ENCODE assay signal across 8 cellular contexts in genomic region chr7:101308245-101309085, GRCh38. TPM values are rescaled to one million over a fixed set of nuclear protein-coding genes. Genes with fewer than 3 reads are reported as not detected.
DNase-seq lines count a peak whose midpoint lies in the region; ATAC-seq and TF ChIP-seq lines count a peak whose summit lies in the region.

No MANE protein-coding gene starts in this region.

- no peaks in the 10 kb centered on the region for H3K9me3 ChIP-seq in T-helper 17 cell (ENCODE audit: control insufficient read depth, low read length, poor library complexity, severe bottlenecking)
- no peaks in the 10 kb centered on the region for H3K9me3 ChIP-seq in duodenal mucosa (ENCODE audit: control insufficient read depth in 1 of 2, low read length in 2 of 2)

- H3K4me3 Mint-ChIP-seq in T-helper 17 cell (peak overlapping the region; percentile 91), mesothelial cell of epicardium (peak overlapping the region; percentile 88)
- H3K4me3 Mint-ChIP-seq in stimulated activated naive B cell treated with anti-CD40 and anti-IgM and Interleukin-4, amounts not matched to agents 10 μg/mL and 1 μg/mL and 100 μg/mL, for 72 hours = peak overlapping the region; percentile 89 to 94

- H3K36me3 ChIP-seq in duodenal mucosa (ENCODE audit: control insufficient read depth in 1 of 2, insufficient read depth in 2 of 2, low read length in 2 of 2) = no peaks in the 10 kb centered on the region

- H3K27ac Mint-ChIP-seq in T-helper 17 cell (no peak overlapping the region), mesothelial cell of epicardium (peak overlapping the region; percentile 88)
- H3K27ac Mint-ChIP-seq in stimulated activated naive B cell treated with anti-CD40 and anti-IgM and Interleukin-4, amounts not matched to agents 10 μg/mL and 1 μg/mL and 100 μg/mL, for 72 hours = peak overlapping the region; percentile 94

- H3K27me3 ChIP-seq in duodenal mucosa (ENCODE audit: control insufficient read depth in 1 of 2, insufficient read depth in 2 of 2, low read length in 2 of 2) = peaks cover 7 to 10% of the 10 kb centered on the region in 2 donors

- peak overlapping the region; percentile 60 to 69 for H3K4me3 ChIP-seq in duodenal mucosa (ENCODE audit: low read depth in 1 of 2, low read length in 2 of 2)

- H3K9me3 Mint-ChIP-seq in mesothelial cell of epicardium = peaks cover 18% of the 10 kb centered on the region
- peaks cover 14 to 17% of the 10 kb centered on the region in 2 donors for H3K9me3 Mint-ChIP-seq in stimulated activated naive B cell treated with anti-CD40 and anti-IgM and Interleukin-4, amounts not matched to agents 10 μg/mL and 1 μg/mL and 100 μg/mL, for 72 hours

- DNase-seq in T-helper 17 cell (no peak), mesothelial cell of epicardium (ENCODE audit: low spot score in 2 of 2, unreplicated experiment in 2 of 2) (peak; percentile 43 to 66), superior temporal gyrus (ENCODE audit: extremely low spot score) (no peak), NCI-H1436 (lab: John Stamatoyannopoulos, UW) (no peak)
- DNase-seq in stimulated activated naive B cell treated with anti-CD40 and anti-IgM and Interleukin-4, amounts not matched to agents 10 μg/mL and 1 μg/mL and 100 μg/mL, for 72 hours = peak; percentile 14

- peaks cover 3% of the 10 kb centered on the region for H3K4me1 Mint-ChIP-seq in T-helper 17 cell
- peaks cover 12% of the 10 kb centered on the region for H3K4me1 Mint-ChIP-seq in mesothelial cell of epicardium
- peaks cover 11 to 12% of the 10 kb centered on the region in 2 donors for H3K4me1 Mint-ChIP-seq in stimulated activated naive B cell treated with anti-CD40 and anti-IgM and Interleukin-4, amounts not matched to agents 10 μg/mL and 1 μg/mL and 100 μg/mL, for 72 hours

- H3K36me3 Mint-ChIP-seq in T-helper 17 cell (ENCODE audit: low read depth) (peaks cover 3% of the 10 kb centered on the region), mesothelial cell of epicardium (peaks cover 22% of the 10 kb centered on the region)
- peaks cover 16 to 41% of the 10 kb centered on the region in 2 donors for H3K36me3 Mint-ChIP-seq in stimulated activated naive B cell treated with anti-CD40 and anti-IgM and Interleukin-4, amounts not matched to agents 10 μg/mL and 1 μg/mL and 100 μg/mL, for 72 hours

- peak; percentile 91 for ATAC-seq in GM19438 (IDR thresholded peaks at IDR 0.05; ENCODE audit: low read depth, unreplicated experiment)
- peak; percentile 52 for ATAC-seq in T-helper 17 cell
- peak; percentile 84 to 86 for ATAC-seq in stimulated activated naive B cell treated with anti-CD40 and anti-IgM and Interleukin-4, amounts not matched to agents 10 μg/mL and 1 μg/mL and 100 μg/mL, for 72 hours (replicated peaks)

- peaks cover 36% of the 10 kb centered on the region for H3K27me3 Mint-ChIP-seq in T-helper 17 cell
- H3K27me3 Mint-ChIP-seq in mesothelial cell of epicardium (ENCODE audit: low read depth) = peaks cover 18% of the 10 kb centered on the region
- peaks cover 37 to 47% of the 10 kb centered on the region in 2 donors for H3K27me3 Mint-ChIP-seq in stimulated activated naive B cell treated with anti-CD40 and anti-IgM and Interleukin-4, amounts not matched to agents 10 μg/mL and 1 μg/mL and 100 μg/mL, for 72 hours

- TF ChIP-seq CTCF in 22Rv1 (IDR thresholded peaks at IDR 0.05) = peak; percentile 10; the same call in 1 of the 2 replicates
- TF ChIP-seq CTCF in mesothelial cell of epicardium (IDR thresholded peaks at IDR 0.05; ENCODE audit: unreplicated experiment) = no peak

- H3K9ac ChIP-seq in duodenal mucosa (ENCODE audit: low read depth in 1 of 2, low read length in 2 of 2) = peak overlapping the region in 1 of 2 donors; percentile 43

- 0 out of 2 replicates have a peak overlapping the region, but pooled peaks have one; percentile 10 for H3K27ac ChIP-seq in 22Rv1
- H3K27ac ChIP-seq in duodenal mucosa (ENCODE audit: low read depth, low read length) = no peak overlapping the region

- no peaks in the 10 kb centered on the region for H3K4me1 ChIP-seq in duodenal mucosa (ENCODE audit: control insufficient read depth in 1 of 2, insufficient read depth in 2 of 2, low read length in 2 of 2)

RNA-seq across cellular contexts. Expression of gene IFT22, which starts 13.1 kb away (rescaled TPM):
- total RNA-seq in T-helper 17 cell = 1 to 10 TPM; 5.2 to 6.0 TPM
- 34.4 to 35.0 TPM (median 34.9 TPM) in 3 replicates for total RNA-seq in mesothelial cell of epicardium

RNA-seq across cellular contexts. Expression of gene COL26A1, which starts 54.2 kb away (rescaled TPM):
- total RNA-seq in T-helper 17 cell = not detected
- 105 to 110 TPM (median 109 TPM) in 3 replicates for total RNA-seq in mesothelial cell of epicardium

Comparison
In these comparisons a context has a peak if more than half of its experiments do, and no peak if none do; other contexts are left out.
1. DNase-seq: peak in mesothelial cell of epicardium (2 of 2) and stimulated activated naive B cell treated with anti-CD40 and anti-IgM and Interleukin-4, amounts not matched to agents 10 μg/mL and 1 μg/mL and 100 μg/mL, for 72 hours (single experiment); none in T-helper 17 cell (0 of 3), superior temporal gyrus (single experiment) and NCI-H1436 (single experiment).
2. RNA of gene COL26A1, which starts 54.2 kb away (total RNA-seq): 105 to 110 TPM in mesothelial cell of epicardium; not detected in T-helper 17 cell; every median in the first group is over 100 times any median in the second.
3. Peak in every context shown above with its lines, with median percentiles within 50 percentile points of each other: ATAC-seq and H3K4me3 Mint-ChIP-seq.